Comparison of ENCODE assay signal across 15 cellular contexts in the genomic region with DNA sequence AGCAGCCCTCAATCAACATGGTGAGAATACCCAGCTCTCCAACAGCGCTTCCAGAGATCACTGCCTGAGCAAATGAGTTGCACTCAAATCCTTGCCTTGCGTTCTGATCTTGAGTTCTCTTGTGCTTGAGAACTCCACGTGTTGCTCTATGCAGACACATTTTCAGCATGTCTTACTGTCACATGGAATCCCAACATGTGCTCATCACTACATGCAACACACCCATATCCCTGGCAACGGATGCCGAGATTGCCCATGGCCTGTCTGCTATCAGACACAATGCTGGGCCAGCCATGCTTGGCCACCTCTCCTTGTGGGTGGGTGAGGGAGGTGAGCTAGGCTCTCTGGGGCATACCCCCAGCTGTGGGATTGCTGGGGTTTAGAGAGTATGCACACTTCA.
A peak's percentile ranks its signal among the peaks of the same experiment; 100 is the strongest.
DNase-seq lines count a peak whose midpoint lies in the region; ATAC-seq, FAIRE-seq and TF ChIP-seq lines count a peak whose summit lies in the region.
"Had no signal": no experiment of that assay in that cellular context is flagged by ENCODE, and none has a peak within 500 bp of the region (broad histone marks: within the 10 kb centered on the region; RNA-seq: fewer than 3 reads in every experiment).

No MANE protein-coding gene starts in this region.

- TF ChIP-seq EP300 in esophagus muscularis mucosa (IDR thresholded peaks at IDR 0.05): no peak

- H3K36me3 ChIP-seq in esophagus muscularis mucosa: no peaks in the 10 kb centered on the region
- H3K36me3 ChIP-seq in neural progenitor cell: no peaks in the 10 kb centered on the region
- no peaks in the 10 kb centered on the region for H3K36me3 ChIP-seq in vagina
- H3K36me3 ChIP-seq: BLaER1 treated with 17β-estradiol and CSF1 and Interleukin-3, amounts not matched to agents 10 nM and 100 nM; HAP-1 had no signal

- H3K9ac ChIP-seq in neural progenitor cell: no peak overlapping the region
- H3K9ac ChIP-seq: BLaER1 treated with 17β-estradiol and CSF1 and Interleukin-3, amounts not matched to agents 10 nM and 100 nM had no signal

- WGBS in esophagus muscularis mucosa: 94% methylated on average over 5 of the region's 5 CpGs

- H3K4me2 ChIP-seq in neural progenitor cell: no peak overlapping the region
- H3K4me2 ChIP-seq: BLaER1 treated with 17β-estradiol and CSF1 and Interleukin-3, amounts not matched to agents 10 nM and 100 nM had no signal

- DNase-seq in HTR-8/SVneo (ENCODE audit: insufficient read length, low spot score) (no peak), esophagus muscularis mucosa (ENCODE audit: extremely low spot score) (peak; percentile 72), neural progenitor cell (ENCODE audit: low spot score) (no peak), vagina (ENCODE audit: extremely low spot score in 2 of 2) (peak; percentile 79), foreskin keratinocyte (no peak), H54 (ENCODE audit: insufficient read length, low spot score) (no peak)
- DNase-seq: Calu3; CD8-positive, alpha-beta T cell; DMS79 treated with DMSO at 0.1 percent for 48 hours; GF-D8 had no signal

- peaks cover 15% of the 10 kb centered on the region for H3K27me3 Mint-ChIP-seq in neural progenitor cell (ENCODE audit: insufficient read depth, low read depth)

- H3K9me3 Mint-ChIP-seq in neural progenitor cell: peaks cover 9% of the 10 kb centered on the region

- no peak for ATAC-seq in foreskin keratinocyte
- ATAC-seq: CD8-positive, alpha-beta T cell had no signal

- TF ChIP-seq POLR2A in esophagus muscularis mucosa (IDR thresholded peaks at IDR 0.05; ENCODE audit: low read depth) (no peak), vagina (IDR thresholded peaks at IDR 0.05) (no peak), H54 (IDR thresholded peaks at IDR 0.05; ENCODE audit: low read depth, low read length) (no peak)

- intact Hi-C loops in esophagus muscularis mucosa (cut with DNase I): no loop called here
- intact Hi-C loops in vagina (cut with DNase I): no loop called here

- no peaks in the 10 kb centered on the region for H4K20me1 ChIP-seq in neural progenitor cell (ENCODE audit: low read depth)
- H4K20me1 ChIP-seq: BLaER1 treated with 17β-estradiol and CSF1 and Interleukin-3, amounts not matched to agents 10 nM and 100 nM had no signal

- H3K27ac Mint-ChIP-seq in neural progenitor cell: peak overlapping the region; percentile 88
- H3K27ac Mint-ChIP-seq: B cell; CD8-positive, alpha-beta T cell had no signal

- H3K4me1 ChIP-seq in esophagus muscularis mucosa (peaks cover 7 to 24% (median 18%) of the 10 kb centered on the region in 4 donors), neural progenitor cell (no peaks in the 10 kb centered on the region), vagina (peaks cover 25% of the 10 kb centered on the region), foreskin keratinocyte (peaks cover 33% of the 10 kb centered on the region)
- H3K4me1 ChIP-seq: BLaER1 treated with 17β-estradiol and CSF1 and Interleukin-3, amounts not matched to agents 10 nM and 100 nM; HAP-1 had no signal

- H3K79me2 ChIP-seq in neural progenitor cell (ENCODE audit: low read depth): no peaks in the 10 kb centered on the region

- peaks cover 0 to 13% (median 0%) of the 10 kb centered on the region in 4 donors for H3K27me3 ChIP-seq in esophagus muscularis mucosa
- no peaks in the 10 kb centered on the region for H3K27me3 ChIP-seq in neural progenitor cell
- no peaks in the 10 kb centered on the region for H3K27me3 ChIP-seq in vagina
- H3K27me3 ChIP-seq in foreskin keratinocyte: no peaks in the 10 kb centered on the region
- H3K27me3 ChIP-seq: BLaER1 treated with 17β-estradiol and CSF1 and Interleukin-3, amounts not matched to agents 10 nM and 100 nM had no signal

- peaks cover 16% of the 10 kb centered on the region for H3K4me1 Mint-ChIP-seq in neural progenitor cell
- H3K4me1 Mint-ChIP-seq: B cell had no signal

- no peak overlapping the region for H3K4me3 Mint-ChIP-seq in neural progenitor cell
- H3K4me3 Mint-ChIP-seq: B cell; CD8-positive, alpha-beta T cell had no signal

- no peak overlapping the region for H2AFZ ChIP-seq in neural progenitor cell (replicated peaks)

- H3K4me3 ChIP-seq in esophagus muscularis mucosa (no peak overlapping the region), neural progenitor cell (no peak overlapping the region), vagina (no peak overlapping the region)
- H3K4me3 ChIP-seq: BLaER1 treated with 17β-estradiol and CSF1 and Interleukin-3, amounts not matched to agents 10 nM and 100 nM; HAP-1 had no signal

- FAIRE-seq in HTR-8/SVneo (lab: Jason Lieb, UNC) (peak; percentile 91), H54 (lab: Jason Lieb, UNC) (no peak)
- FAIRE-seq: H1 had no signal

- no peaks in the 10 kb centered on the region for H3K36me3 Mint-ChIP-seq in neural progenitor cell
- H3K36me3 Mint-ChIP-seq: CD8-positive, alpha-beta T cell had no signal

- H3K27ac ChIP-seq in esophagus muscularis mucosa (replicated peaks in 1 of 4) (no peak overlapping the region), neural progenitor cell (no peak overlapping the region), vagina (no peak overlapping the region), foreskin keratinocyte (no peak overlapping the region)
- H3K27ac ChIP-seq: BLaER1 treated with 17β-estradiol and CSF1 and Interleukin-3, amounts not matched to agents 10 nM and 100 nM; HL-60 had no signal

- TF ChIP-seq CTCF in esophagus muscularis mucosa (IDR thresholded peaks at IDR 0.05) (no peak), neural progenitor cell (IDR thresholded peaks at IDR 0.05) (no peak), vagina (IDR thresholded peaks at IDR 0.05) (no peak), foreskin keratinocyte (conservative IDR thresholded peaks at IDR 0.05) (no peak)

- H3K9me3 ChIP-seq in esophagus muscularis mucosa: no peaks in the 10 kb centered on the region
- H3K9me3 ChIP-seq in neural progenitor cell (ENCODE audit: low read depth): no peaks in the 10 kb centered on the region
- no peaks in the 10 kb centered on the region for H3K9me3 ChIP-seq in vagina
- H3K9me3 ChIP-seq: BLaER1 treated with 17β-estradiol and CSF1 and Interleukin-3, amounts not matched to agents 10 nM and 100 nM; HAP-1 had no signal

- no peaks in the 10 kb centered on the region for H3F3A ChIP-seq in neural progenitor cell (ENCODE audit: low read depth)

Comparison
In these comparisons a context has a peak if more than half of its experiments do, and no peak if none do; other contexts are left out.
1. DNase-seq: peak in esophagus muscularis mucosa (single experiment) and vagina (2 of 2); none in HTR-8/SVneo (single experiment), neural progenitor cell (single experiment), foreskin keratinocyte (0 of 2) and H54 (single experiment).